21 cellular contexts compared by ENCODE assay signal in the genomic region with DNA sequence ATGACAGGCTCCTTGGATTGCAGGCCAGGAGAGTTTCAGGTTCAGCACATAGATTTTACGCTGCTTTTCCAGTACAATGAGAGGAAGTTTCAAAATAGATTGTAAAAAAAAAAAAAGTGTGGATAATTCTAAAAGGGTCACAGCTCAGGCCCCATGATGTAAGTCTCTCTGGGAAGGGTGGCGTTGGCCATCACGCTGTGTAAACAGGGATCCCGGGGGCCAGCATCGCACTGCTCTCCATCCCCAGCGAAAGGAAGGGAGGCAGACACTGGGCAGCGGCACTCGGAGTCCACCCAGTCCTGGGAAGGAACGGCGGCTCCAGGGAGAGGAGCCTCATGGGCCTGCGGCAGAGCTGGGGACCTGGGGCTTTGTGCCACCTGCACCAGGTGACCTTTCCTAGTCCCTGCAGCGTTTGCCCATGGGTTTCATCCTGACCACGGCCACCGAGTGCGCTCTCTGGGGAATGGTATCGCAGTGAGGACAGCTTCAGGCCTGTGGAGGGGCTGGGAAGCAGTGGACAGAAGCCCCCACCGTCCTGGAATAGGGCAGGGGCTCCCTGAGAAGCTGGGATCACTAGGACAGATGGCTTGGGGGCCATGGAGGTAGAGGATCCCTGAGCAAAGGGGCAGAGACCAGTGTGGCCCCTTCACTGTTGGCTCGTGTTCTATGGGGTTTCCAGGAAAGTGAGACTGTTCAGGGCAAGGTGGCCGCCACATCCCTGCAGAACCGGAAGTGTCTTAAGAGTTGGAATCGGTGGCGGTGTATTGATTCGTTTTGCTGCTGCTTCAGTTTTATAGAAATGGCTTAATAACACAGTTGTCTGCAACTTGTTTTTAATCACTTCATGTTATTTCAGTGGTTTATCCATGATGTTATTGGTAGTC. TPM values are rescaled to one million over a fixed set of nuclear protein-coding genes. Genes with fewer than 3 reads are reported as not detected.
DNase-seq lines count a peak whose midpoint lies in the region; ATAC-seq lines count a peak whose summit lies in the region.
"Had no signal": no experiment of that assay in that cellular context is flagged by ENCODE, and none has a peak within 500 bp of the region (broad histone marks: within the 10 kb centered on the region; RNA-seq: fewer than 3 reads in every experiment).

No MANE protein-coding gene starts in this region.

- DNase-seq in activated CD8-positive, alpha-beta memory T cell treated with anti-CD3 and anti-CD28 coated beads for 24 hours = peak; percentile 37
- DNase-seq in activated CD8-positive, alpha-beta memory T cell treated with anti-CD3 and anti-CD28 coated beads, Interleukin-2, amount 50 U/mL, for 4 hours = no peak
- DNase-seq in left ventricle myocardium superior = no peak
- DNase-seq in posterior vena cava (ENCODE audit: low spot score) = peak; percentile 81
- DNase-seq in aorta = peak in 1 of 2 donors; percentile 42
- DNase-seq in mucosa of gallbladder (ENCODE audit: low spot score) = no peak
- DNase-seq in stimulated activated naive CD4-positive, alpha-beta T cell (lab: John Stamatoyannopoulos, UW) = no peak
- DNase-seq: activated CD4-positive, alpha-beta T cell treated with anti-CD3 and anti-CD28 coated beads for 1 hour; activated naive CD4-positive, alpha-beta T cell treated with anti-CD3 and anti-CD28 coated beads, Interleukin-2, amount 50 U/mL, for 16 hours; body of pancreas; CD4-positive, CD25-positive, alpha-beta regulatory T cell; cortex of kidney; glutamatergic neuron; NCI-H1092; NCI-H2081 treated with DMSO at 0.1 percent for 48 hours; NCI-H526 treated with DMSO at 0.1 percent for 48 hours; OCI-M1; stimulated activated CD4-positive, alpha-beta T cell treated with anti-CD3 and anti-CD28 coated beads, Interleukin-4, amount 100 ng/mL, for 24 hours had no signal

- intact Hi-C loops in left ventricle myocardium superior (cut with micrococcal nuclease) = no loop called here
- intact Hi-C loops in posterior vena cava (cut with DNase I) = no loop called here
- intact Hi-C loops in aorta (cut with DNase I) = no loop called here

- no peak overlapping the region for H3K4me3 ChIP-seq in aorta (ENCODE audit: low read length in 2 of 2)
- H3K4me3 ChIP-seq: body of pancreas, skin epidermis, thoracic aorta had no signal

- H3K9me3 ChIP-seq in aorta (ENCODE audit: control insufficient read depth, low read length) = no peaks in the 10 kb centered on the region
- H3K9me3 ChIP-seq: body of pancreas, thoracic aorta had no signal

- no peaks in the 10 kb centered on the region for H3K27me3 ChIP-seq in aorta (ENCODE audit: control insufficient read depth in 1 of 2, insufficient read depth in 2 of 2, low read length in 1 of 2)
- H3K27me3 ChIP-seq: body of pancreas had no signal

- H3K27ac ChIP-seq in aorta (ENCODE audit: low read depth in 1 of 2, low read length in 2 of 2) = no peak overlapping the region
- H3K27ac ChIP-seq: body of pancreas, thoracic aorta had no signal

- 76 to 83% methylated on average over 23 of the region's 23 CpGs for WGBS in aorta, 2 donors

- ATAC-seq in left ventricle myocardium superior (peak; percentile 69), aorta (ENCODE audit: low FRiP score) (peak; percentile 65), GM21619 (IDR thresholded peaks at IDR 0.05; ENCODE audit: unreplicated experiment) (no peak)
- ATAC-seq: body of pancreas had no signal

- H3K36me3 ChIP-seq in aorta (ENCODE audit: control insufficient read depth in 1 of 2, insufficient read depth in 2 of 2, low read length in 1 of 2) = no peaks in the 10 kb centered on the region
- H3K36me3 ChIP-seq: thoracic aorta had no signal

- H3K4me1 ChIP-seq in aorta (ENCODE audit: control insufficient read depth in 1 of 2, insufficient read depth in 2 of 2, low read length in 2 of 2) = no peaks in the 10 kb centered on the region
- H3K4me1 ChIP-seq: body of pancreas had no signal

RNA-seq across cellular contexts. Expression of a gene that starts 38.9 kb away (rescaled TPM):
- 14.6 TPM for total RNA-seq in left ventricle myocardium superior
- 10 to 100 TPM; 18.7 to 19.5 TPM for total RNA-seq in posterior vena cava
- 10 to 100 TPM; 23.9 to 40.4 TPM for total RNA-seq in aorta
- polyA plus RNA-seq in aorta = 10 to 100 TPM; 10.3 to 28.2 TPM
- total RNA-seq in mucosa of gallbladder = 47.1 TPM

Comparison
In these comparisons a context has a peak if more than half of its experiments do, and no peak if none do; other contexts are left out.
1. DNase-seq: peak in activated CD8-positive, alpha-beta memory T cell treated with anti-CD3 and anti-CD28 coated beads for 24 hours (single experiment) and posterior vena cava (single experiment); none in activated CD8-positive, alpha-beta memory T cell treated with anti-CD3 and anti-CD28 coated beads, Interleukin-2, amount 50 U/mL, for 4 hours (single experiment), left ventricle myocardium superior (single experiment), mucosa of gallbladder (single experiment) and stimulated activated naive CD4-positive, alpha-beta T cell (0 of 6).